In the genomic region with DNA sequence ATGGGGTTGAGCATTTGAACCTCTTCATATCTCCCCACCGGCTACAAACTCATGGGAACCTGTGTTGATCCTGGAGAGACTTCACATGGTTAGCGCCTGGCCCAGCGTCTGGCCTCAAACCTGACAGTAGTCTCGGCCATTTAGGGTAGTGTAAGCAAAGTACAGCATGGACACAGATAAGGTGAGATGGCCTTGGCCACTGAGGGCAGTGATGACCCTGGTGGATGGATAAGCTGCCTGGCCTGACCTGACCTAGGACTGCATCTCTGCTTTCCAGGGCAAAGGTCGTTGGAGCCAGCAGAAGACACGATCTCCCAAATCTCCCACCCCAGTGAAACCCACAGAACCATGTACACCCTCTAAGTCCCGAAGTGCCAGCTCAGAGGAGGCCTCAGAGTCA, we compare ENCODE assay signal across 24 cellular contexts.
"Had no signal": no experiment of that assay in that cellular context is flagged by ENCODE, and none has a peak within 500 bp of the region (broad histone marks: within the 10 kb centered on the region; RNA-seq: fewer than 3 reads in every experiment).

No MANE protein-coding gene starts in this region.

- H3K27me3 Mint-ChIP-seq: dendritic cell treated with granulocyte-macrophage colony-stimulating factor and Interleukin-4, amounts not matched to agents 40 ng/mL and 50 ng/mL, for 4 days; effector memory CD8-positive, alpha-beta T cell; naive B cell had no signal

- H3K36me3 Mint-ChIP-seq: naive B cell had no signal

- DNase-seq: colonic mucosa; cortex of kidney; effector CD8-positive, alpha-beta T cell; effector memory CD8-positive, alpha-beta T cell; endodermal cell; foreskin keratinocyte; heart left ventricle; hypothalamus; immature natural killer cell; islet precursor cell; left cardiac atrium; left ventricle myocardium inferior; lower lobe of right lung; mesenchymal stem cell; mucosa of descending colon; naive B cell had no signal

- H3K27ac ChIP-seq: colonic mucosa, epithelial cell of prostate, esophagus muscularis mucosa, foreskin keratinocyte, gastroesophageal sphincter, heart left ventricle, hepatocyte, left ventricle myocardium inferior, lower lobe of right lung had no signal

- H3K4me3 ChIP-seq: colonic mucosa, esophagus muscularis mucosa, gastroesophageal sphincter, heart left ventricle, hepatocyte, left ventricle myocardium inferior, lower lobe of right lung, mucosa of descending colon had no signal

- H3K9me3 ChIP-seq: colonic mucosa, esophagus muscularis mucosa, gastroesophageal sphincter, heart left ventricle, left ventricle myocardium inferior, lower lobe of right lung, mucosa of descending colon had no signal

- ATAC-seq: effector memory CD8-positive, alpha-beta T cell; foreskin keratinocyte; gastroesophageal sphincter; heart left ventricle; left cardiac atrium; lower lobe of right lung; mucosa of descending colon had no signal

- H3K27ac Mint-ChIP-seq: dendritic cell treated with granulocyte-macrophage colony-stimulating factor and Interleukin-4, amounts not matched to agents 40 ng/mL and 50 ng/mL, for 4 days; effector memory CD8-positive, alpha-beta T cell; endodermal cell; immature natural killer cell; mesothelial cell of epicardium had no signal

- H3K4me1 ChIP-seq: colonic mucosa, esophagus muscularis mucosa, foreskin keratinocyte, gastroesophageal sphincter, heart left ventricle, left ventricle myocardium inferior, lower lobe of right lung had no signal

- H3K36me3 ChIP-seq: colonic mucosa had no signal

- H3K9me3 Mint-ChIP-seq: dendritic cell treated with granulocyte-macrophage colony-stimulating factor and Interleukin-4, amounts not matched to agents 40 ng/mL and 50 ng/mL, for 4 days; effector memory CD8-positive, alpha-beta T cell; immature natural killer cell; naive B cell had no signal

- H3K4me1 Mint-ChIP-seq: endodermal cell, immature natural killer cell, mesothelial cell of epicardium, naive B cell had no signal

- H3K27me3 ChIP-seq: colonic mucosa, esophagus muscularis mucosa, foreskin keratinocyte, gastroesophageal sphincter, heart left ventricle, hepatocyte had no signal

- FAIRE-seq: endometrium, frontal cortex had no signal

- H3K4me3 Mint-ChIP-seq: dendritic cell treated with granulocyte-macrophage colony-stimulating factor and Interleukin-4, amounts not matched to agents 40 ng/mL and 50 ng/mL, for 4 days; effector memory CD8-positive, alpha-beta T cell; endodermal cell; immature natural killer cell; mesothelial cell of epicardium; naive B cell had no signal
